In the genomic region with DNA sequence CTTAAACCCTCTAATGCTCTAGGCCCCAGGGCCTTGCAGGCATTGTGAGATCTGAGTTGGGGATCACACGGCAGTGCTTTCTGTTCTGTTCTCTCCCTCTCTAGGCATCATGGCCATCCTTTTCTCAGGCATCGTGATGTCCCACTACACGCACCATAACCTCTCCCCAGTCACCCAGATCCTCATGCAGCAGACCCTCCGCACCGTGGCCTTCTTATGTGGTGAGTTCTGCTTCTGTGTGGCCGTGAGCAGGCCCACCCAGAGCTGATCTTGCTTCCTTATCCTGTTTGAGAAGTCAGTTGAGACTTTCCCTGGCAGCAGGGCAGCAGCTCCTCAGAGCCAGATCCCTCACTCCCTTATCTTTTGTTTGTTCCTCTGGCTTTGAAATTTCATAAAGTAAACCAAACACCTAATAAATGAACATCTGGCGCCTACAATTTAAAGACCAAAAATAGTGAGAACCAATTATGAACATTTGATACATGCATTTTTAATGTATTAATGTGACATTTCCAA, we compare ENCODE assay signal across 27 cellular contexts. TPM values are rescaled to one million over a fixed set of nuclear protein-coding genes. Genes with fewer than 3 reads are reported as not detected.
DNase-seq lines count a peak whose midpoint lies in the region; ATAC-seq and TF ChIP-seq lines count a peak whose summit lies in the region.
"Had no signal": no experiment of that assay in that cellular context is flagged by ENCODE, and none has a peak within 500 bp of the region (broad histone marks: within the 10 kb centered on the region; RNA-seq: fewer than 3 reads in every experiment).

No MANE protein-coding gene starts in this region.

- no peaks in the 10 kb centered on the region for H3K23me2 ChIP-seq in H9 (ENCODE audit: insufficient read length, low read depth, low read length, poor library complexity, severe bottlenecking)

- H3K4me3 ChIP-seq in LNCaP clone FGC (ENCODE audit: low read depth, low read length) (no peak overlapping the region), trophoblast cell (ENCODE audit: low read depth, low read length) (no peak overlapping the region), SJCRH30 (no peak overlapping the region)
- H3K4me3 ChIP-seq: transverse colon had no signal

- no peak for ATAC-seq in effector memory CD8-positive, alpha-beta T cell (replicated peaks)
- ATAC-seq: activated CD8-positive, alpha-beta T cell treated with anti-CD3 and anti-CD28 coated beads, Interleukin-2, amount 10 ng/mL, durations not matched to agents 7 days and 5 days; left cardiac atrium; PC-3; sciatic nerve; SK-N-SH treated with all-trans-retinoic acid at 6 μM for 48 hours had no signal

- H3K9ac ChIP-seq in H9 (ENCODE audit: extremely low read depth, insufficient read length, low read length): no peak overlapping the region
- H3K9ac ChIP-seq in trophoblast cell (ENCODE audit: low read length): no peak overlapping the region

- WGBS in H9 (ENCODE audit: extremely low coverage, insufficient read length, low lambda C conversion rate): no CpG with 5 or more reads among the region's 7 CpGs
- WGBS in trophoblast cell (ENCODE audit: extremely low coverage, insufficient coverage, insufficient read length): no CpG with 5 or more reads among the region's 7 CpGs

- no peak overlapping the region for H3K4ac ChIP-seq in H9 (ENCODE audit: low read depth, low read length)
- H3K4ac ChIP-seq in trophoblast cell (ENCODE audit: low read depth, low read length): no peak overlapping the region

- no peak overlapping the region for H3K4me2 ChIP-seq in H9 (ENCODE audit: insufficient read depth, insufficient read length, low read length)
- no peak overlapping the region for H3K4me2 ChIP-seq in trophoblast cell (ENCODE audit: low read length)

- H2BK12ac ChIP-seq in H9 (ENCODE audit: insufficient read length, low read depth, low read length): no peak overlapping the region
- H2BK12ac ChIP-seq in trophoblast cell (ENCODE audit: low read length): no peak overlapping the region

- H2BK5ac ChIP-seq in H9 (ENCODE audit: insufficient read length, low read length) (no peak overlapping the region), trophoblast cell (ENCODE audit: low read depth, low read length, poor library complexity) (no peak overlapping the region)

- H3K4me3 Mint-ChIP-seq in H9 (no peak overlapping the region), progenitor cell of endocrine pancreas (ENCODE audit: low read depth) (no peak overlapping the region)
- H3K4me3 Mint-ChIP-seq in effector memory CD8-positive, alpha-beta T cell: no peak overlapping the region
- H3K4me3 Mint-ChIP-seq: activated CD8-positive, alpha-beta T cell treated with anti-CD3 and anti-CD28 coated beads, Interleukin-2, amount 10 ng/mL, durations not matched to agents 7 days and 5 days; immature natural killer cell had no signal

- H3K4me1 ChIP-seq in H9 (ENCODE audit: insufficient read depth, low read length) (no peaks in the 10 kb centered on the region), trophoblast cell (ENCODE audit: control insufficient read depth in 1 of 2, insufficient read depth in 2 of 2, low read length in 2 of 2) (peaks cover 0 to 7% of the 10 kb centered on the region in 2 experiments), SJCRH30 (no peaks in the 10 kb centered on the region)

- H3K9me3 Mint-ChIP-seq in H9: no peaks in the 10 kb centered on the region; a peak in 1 of 5 replicates
- H3K9me3 Mint-ChIP-seq in effector memory CD8-positive, alpha-beta T cell: no peaks in the 10 kb centered on the region
- no peaks in the 10 kb centered on the region for H3K9me3 Mint-ChIP-seq in progenitor cell of endocrine pancreas (ENCODE audit: low read depth)
- H3K9me3 Mint-ChIP-seq: immature natural killer cell had no signal

- peak overlapping the region in 2 of 3 experiments; percentile 9 to 21; a peak in 1 of 7 replicates for H3K27ac Mint-ChIP-seq in H9
- H3K27ac Mint-ChIP-seq in effector memory CD8-positive, alpha-beta T cell: peak overlapping the region; percentile 79 to 80
- H3K27ac Mint-ChIP-seq in progenitor cell of endocrine pancreas: peak overlapping the region; percentile 23
- H3K27ac Mint-ChIP-seq: activated CD8-positive, alpha-beta T cell treated with anti-CD3 and anti-CD28 coated beads, Interleukin-2, amount 10 ng/mL, durations not matched to agents 7 days and 5 days had no signal

- H3K27me3 Mint-ChIP-seq in H9 (ENCODE audit: low read depth) (no peaks in the 10 kb centered on the region), progenitor cell of endocrine pancreas (no peaks in the 10 kb centered on the region)
- H3K27me3 Mint-ChIP-seq in effector memory CD8-positive, alpha-beta T cell: no peaks in the 10 kb centered on the region

- H3K27me3 ChIP-seq in H9 (ENCODE audit: insufficient read depth, low read length): no peaks in the 10 kb centered on the region
- H3K27me3 ChIP-seq in trophoblast cell (ENCODE audit: insufficient read depth, low read length): no peaks in the 10 kb centered on the region
- H3K27me3 ChIP-seq in SJCRH30: no peaks in the 10 kb centered on the region
- H3K27me3 ChIP-seq: transverse colon had no signal

- no peak for TF ChIP-seq CTCF in H9 (conservative IDR thresholded peaks at IDR 0.05)
- TF ChIP-seq CTCF in LNCaP clone FGC (IDR thresholded peaks at IDR 0.05; ENCODE audit: control insufficient read depth, extremely low read depth, insufficient read depth): no peak
- TF ChIP-seq CTCF in progenitor cell of endocrine pancreas (IDR thresholded peaks at IDR 0.05; ENCODE audit: unreplicated experiment): no peak

- H3K14ac ChIP-seq in H9 (ENCODE audit: insufficient read depth, low read length): no peak overlapping the region; the same call in 1 of the 2 replicates
- H3K14ac ChIP-seq in trophoblast cell (ENCODE audit: low read length): no peak overlapping the region

- H4K5ac ChIP-seq in H9 (ENCODE audit: insufficient read length, low read depth, low read length): no peak overlapping the region

- no peak overlapping the region for H2BK120ac ChIP-seq in H9 (ENCODE audit: low read depth, low read length, poor library complexity, severe bottlenecking)
- H2BK120ac ChIP-seq in trophoblast cell (ENCODE audit: insufficient read depth, low read length, poor library complexity): no peak overlapping the region

- H3K18ac ChIP-seq in H9 (ENCODE audit: insufficient read length, low read depth, low read length) (no peak overlapping the region), trophoblast cell (ENCODE audit: low read length) (no peak overlapping the region)

- H4K20me1 ChIP-seq in H9 (ENCODE audit: control insufficient read depth, insufficient read depth, insufficient read length): peaks cover 3% of the 10 kb centered on the region

- no peak overlapping the region for H3K56ac ChIP-seq in H9 (ENCODE audit: insufficient read length, low read depth, low read length)

- H3T11ph ChIP-seq in H9 (ENCODE audit: low read length): no peak overlapping the region

- H3K79me2 ChIP-seq in H9 (ENCODE audit: insufficient read depth, low read length) (no peaks in the 10 kb centered on the region), trophoblast cell (ENCODE audit: control insufficient read depth, insufficient read depth, low read length, poor library complexity) (no peaks in the 10 kb centered on the region)

- H4K8ac ChIP-seq in H9 (replicated peaks; ENCODE audit: insufficient read length, low read depth, low read length): no peak overlapping the region
- H4K8ac ChIP-seq in trophoblast cell (ENCODE audit: low read depth, low read length): no peak overlapping the region

- H3K9me3 ChIP-seq in H9 (ENCODE audit: control insufficient read depth, low read depth, low read length): no peaks in the 10 kb centered on the region
- H3K9me3 ChIP-seq in trophoblast cell (ENCODE audit: insufficient read depth, low read depth, low read length): no peaks in the 10 kb centered on the region
- H3K9me3 ChIP-seq in SJCRH30 (replicated peaks): no peaks in the 10 kb centered on the region
- H3K9me3 ChIP-seq: transverse colon had no signal

- DNase-seq in H9: no peak
- peak; percentile 36 for DNase-seq in LNCaP clone FGC (ENCODE audit: low read depth)
- no peak for DNase-seq in effector memory CD8-positive, alpha-beta T cell
- DNase-seq in progenitor cell of endocrine pancreas (ENCODE audit: low spot score, unreplicated experiment): no peak
- DNase-seq in trophoblast cell: no peak
- no peak for DNase-seq in LoVo (ENCODE audit: low spot score)
- no peak for DNase-seq in SJCRH30
- DNase-seq: activated CD4-positive, alpha-beta T cell treated with anti-CD3 and anti-CD28 coated beads for 1 hour; activated CD8-positive, alpha-beta T cell treated with anti-CD3 and anti-CD28 coated beads, Interleukin-2, amount 10 ng/mL, durations not matched to agents 7 days and 5 days; cerebellar nuclear complex; DMS 273 treated with DMSO at 0.1 percent for 48 hours; EL; hypothalamus; immature natural killer cell; left cardiac atrium; mammary epithelial cell; NCI-H1417 treated with DMSO at 0.1 percent for 48 hours; NCI-H2029 treated with DMSO at 0.1 percent for 48 hours; NCI-H526; NK-92 treated with Interleukin-12 subunit alpha and Interleukin-12 subunit beta, amount 100 ng/mL, for 24 hours; PC-3; stimulated activated CD4-positive, alpha-beta T cell treated with anti-CD3 and anti-CD28 coated beads, Interleukin-12 subunit alpha, Interleukin-12 subunit beta, amount 100 ng/mL, for 4 hours; stimulated activated CD4-positive, alpha-beta T cell treated with anti-CD3 and anti-CD28 coated beads, Interleukin-2, amount 100 ng/mL, for 48 hours; T-helper 2 cell; transverse colon had no signal

- H2BK15ac ChIP-seq in H9 (ENCODE audit: low read depth, low read length): no peak overlapping the region

- H3K36me3 ChIP-seq in trophoblast cell (ENCODE audit: control insufficient read depth in 1 of 2, insufficient read depth in 2 of 2, low read length in 2 of 2): peaks cover 0 to 5% of the 10 kb centered on the region in 2 experiments
- peaks cover 2% of the 10 kb centered on the region; the same call in 1 of the 2 replicates for H3K36me3 ChIP-seq in SJCRH30

- H3K23ac ChIP-seq in H9 (ENCODE audit: insufficient read length, low read depth, low read length) (no peak overlapping the region), trophoblast cell (ENCODE audit: low read length) (no peak overlapping the region)

- H2AK5ac ChIP-seq in H9 (ENCODE audit: insufficient read length, low read length) (no peak overlapping the region), trophoblast cell (ENCODE audit: low read length) (no peak overlapping the region)

- H2BK20ac ChIP-seq in H9 (ENCODE audit: low read depth, low read length, poor library complexity, severe bottlenecking): no peak overlapping the region

- H2AFZ ChIP-seq in H9 (ENCODE audit: low read length) (no peak overlapping the region), trophoblast cell (ENCODE audit: insufficient read depth, low read length, poor library complexity) (no peak overlapping the region)

- H4K12ac ChIP-seq in trophoblast cell (ENCODE audit: low read depth, low read length): no peak overlapping the region

- H3K27ac ChIP-seq in H9 (ENCODE audit: insufficient read length, low read depth, low read length): no peak overlapping the region
- no peak overlapping the region for H3K27ac ChIP-seq in trophoblast cell (ENCODE audit: low read depth, low read length)
- H3K27ac ChIP-seq in SJCRH30: no peak overlapping the region
- H3K27ac ChIP-seq: transverse colon had no signal

- H3K79me1 ChIP-seq in H9 (ENCODE audit: insufficient read depth, low read depth, low read length, poor library complexity, severe bottlenecking): no peaks in the 10 kb centered on the region
- H3K79me1 ChIP-seq in trophoblast cell (ENCODE audit: low read length): no peaks in the 10 kb centered on the region

- no peaks in the 10 kb centered on the region; a peak in 1 of 4 replicates for H3K4me1 Mint-ChIP-seq in H9
- peaks cover 3 to 4% of the 10 kb centered on the region in 2 donors for H3K4me1 Mint-ChIP-seq in effector memory CD8-positive, alpha-beta T cell (ENCODE audit: low read depth in 2 of 2)
- peaks cover 2% of the 10 kb centered on the region for H3K4me1 Mint-ChIP-seq in progenitor cell of endocrine pancreas (ENCODE audit: low read depth)
- H3K4me1 Mint-ChIP-seq: immature natural killer cell had no signal

- H4K91ac ChIP-seq in H9 (ENCODE audit: insufficient read length, low read depth, low read length) (no peak overlapping the region), trophoblast cell (ENCODE audit: low read depth, low read length) (no peak overlapping the region)

- H3K36me3 Mint-ChIP-seq in H9 (ENCODE audit: insufficient read depth in 1 of 3, low read depth in 3 of 3): peaks cover 0 to 17% (median 0%) of the 10 kb centered on the region in 3 experiments; a peak in 3 of 7 replicates
- H3K36me3 Mint-ChIP-seq in effector memory CD8-positive, alpha-beta T cell (ENCODE audit: insufficient read depth): peaks cover 54% of the 10 kb centered on the region
- H3K36me3 Mint-ChIP-seq in progenitor cell of endocrine pancreas (ENCODE audit: insufficient read depth): peaks cover 4% of the 10 kb centered on the region

RNA-seq across cellular contexts. Expression of gene SPATA2, which starts 40.7 kb away (rescaled TPM):
- total RNA-seq in H9 (2021) (9.6 and 9.8 TPM in 2 replicates), progenitor cell of endocrine pancreas (9.5 and 10.2 TPM in 2 replicates)
- 8.8 and 9.0 TPM in 2 replicates for polyA plus RNA-seq in trophoblast cell (2013)
- total RNA-seq in SJCRH30 (2014; rRNA removed; shearing (Covaris generic)): 8.2 and 8.3 TPM in 2 replicates

Comparison
In these comparisons a context has a peak if more than half of its experiments do, and no peak if none do; other contexts are left out.
1. H3K27ac Mint-ChIP-seq: peak in every context shown above with its lines; median percentile 80 in effector memory CD8-positive, alpha-beta T cell; 23 in progenitor cell of endocrine pancreas; 15 in H9.